Comparison of ENCODE assay signal across 15 cellular contexts in the genomic region with DNA sequence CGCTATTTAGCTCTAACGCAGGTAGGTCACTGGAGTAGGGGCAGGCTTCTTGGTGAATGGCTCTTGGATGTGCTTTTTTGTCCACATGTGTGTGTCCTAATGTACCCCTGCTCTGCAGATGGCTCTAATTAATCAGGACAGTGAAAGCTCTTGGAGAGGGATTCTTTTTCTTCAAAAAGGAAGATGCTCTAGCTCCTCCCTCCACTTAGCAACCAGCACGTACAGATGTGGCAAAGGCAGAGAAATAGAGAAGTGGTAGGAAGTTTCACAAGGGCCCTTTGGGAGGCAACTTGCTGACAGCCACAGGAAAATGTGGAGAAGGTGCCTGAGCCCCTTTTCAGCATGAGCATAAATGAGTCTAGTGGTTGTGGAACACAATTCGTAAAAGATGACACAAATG.
"Had no signal": no experiment of that assay in that cellular context is flagged by ENCODE, and none has a peak within 500 bp of the region (broad histone marks: within the 10 kb centered on the region; RNA-seq: fewer than 3 reads in every experiment).

No MANE protein-coding gene starts in this region.

- H3K27ac ChIP-seq: adrenal gland, colonic mucosa, heart left ventricle, left ventricle myocardium inferior, upper lobe of right lung, WERI-Rb-1 had no signal

- H3K9me3 ChIP-seq: adrenal gland, colonic mucosa, heart left ventricle, left ventricle myocardium inferior, upper lobe of right lung had no signal

- FAIRE-seq: islet of Langerhans had no signal

- H3K36me3 ChIP-seq: adrenal gland, colonic mucosa, heart left ventricle, left ventricle myocardium inferior, upper lobe of right lung, WERI-Rb-1 had no signal

- H3K27me3 ChIP-seq: colonic mucosa, heart left ventricle, upper lobe of right lung had no signal

- H3K4me1 ChIP-seq: colonic mucosa, upper lobe of right lung had no signal

- H3K4me3 ChIP-seq: adrenal gland, colonic mucosa, heart left ventricle, left ventricle myocardium inferior, upper lobe of right lung had no signal

- DNase-seq: activated CD4-positive, alpha-beta T cell treated with anti-CD3 and anti-CD28 coated beads for 4 hours; activated CD8-positive, alpha-beta T cell treated with anti-CD3 and anti-CD28 coated beads, Interleukin-2, amount 10 ng/mL, durations not matched to agents 7 days and 5 days; activated naive CD4-positive, alpha-beta T cell treated with anti-CD3 and anti-CD28 coated beads for 36 hours; adrenal gland; colonic mucosa; foreskin melanocyte; heart left ventricle; left ventricle myocardium inferior; mesenchymal stem cell; occipital lobe; stimulated activated CD4-positive, alpha-beta T cell treated with anti-CD3 and anti-CD28 coated beads, Interleukin-15, amount 100 ng/mL, for 24 hours; stimulated activated CD4-positive, alpha-beta T cell treated with anti-CD3 and anti-CD28 coated beads, Interleukin-4, amount 100 ng/mL, for 24 hours; upper lobe of right lung; WERI-Rb-1 had no signal

- ATAC-seq: activated CD8-positive, alpha-beta T cell treated with anti-CD3 and anti-CD28 coated beads, Interleukin-2, amount 10 ng/mL, durations not matched to agents 7 days and 5 days; heart left ventricle; upper lobe of right lung had no signal
